Comparison of ENCODE assay signal across 8 cellular contexts in genomic region chr11:3037041-3037944, GRCh38. TPM values are rescaled to one million over a fixed set of nuclear protein-coding genes. Genes with fewer than 3 reads are reported as not detected.
DNase-seq lines count a peak whose midpoint lies in the region; ATAC-seq and TF ChIP-seq lines count a peak whose summit lies in the region.

No MANE protein-coding gene starts in this region.

- peak; percentile 72 to 91 (median 81) for TF ChIP-seq CTCF in heart left ventricle (IDR thresholded peaks at IDR 0.05)

- no peaks in the 10 kb centered on the region for H3K27me3 ChIP-seq in heart left ventricle

- no peak for TF ChIP-seq POLR2A in heart left ventricle (IDR thresholded peaks at IDR 0.05)

- no peak overlapping the region for H3K4me3 ChIP-seq in Jurkat, Clone E6-1 (ENCODE audit: low read length)
- H3K4me3 ChIP-seq in heart left ventricle = no peak overlapping the region

- ATAC-seq in heart left ventricle = peak; percentile 59 to 79 (median 76)
- ATAC-seq in GM19463 (IDR thresholded peaks at IDR 0.05; ENCODE audit: unreplicated experiment) = no peak
- no peak for ATAC-seq in GM21529 (IDR thresholded peaks at IDR 0.05; ENCODE audit: unreplicated experiment)

- H3K36me3 ChIP-seq in heart left ventricle = peaks cover 0 to 98% (median 88%) of the 10 kb centered on the region in 9 donors

- H3K4me1 ChIP-seq in heart left ventricle = peaks cover 0 to 32% (median 9%) of the 10 kb centered on the region in 12 donors

- intact Hi-C loops in heart left ventricle (cut with DNase I) (loop anchor here in 9 of 10 donors (1.0 to 10.0 kb wide), 6 partner anchors 54 to 368 kb away; partner anchors contain the start of gene MRGPRG (in 6 of the 9)), posterior vena cava (cut with DNase I) (loop anchor here in 1 of 2 donors (1.0 kb wide), 1 partner anchor 54 kb away; no protein-coding TSS in a partner anchor)

- 57 to 63% (median 61%) methylated on average over 21 to 24 of the region's 24 CpGs for WGBS in heart left ventricle, 4 donors

- no peaks in the 10 kb centered on the region for H3K9me3 ChIP-seq in heart left ventricle

- peak; percentile 78 for DNase-seq in D341Med (ENCODE audit: low spot score)
- peak; percentile 26 for DNase-seq in Jurkat, Clone E6-1 (ENCODE audit: low read depth, low spot score)
- DNase-seq in RPMI7951 (ENCODE audit: low read depth) = peak; percentile 57
- peak; percentile 79 to 90 (median 81) for DNase-seq in heart left ventricle
- DNase-seq in posterior vena cava (ENCODE audit: low spot score) = peak; percentile 95

- H3K27ac ChIP-seq in angular gyrus (ENCODE audit: low read depth, low read length) = peak overlapping the region; percentile 57
- peak overlapping the region in 4 of 12 donors; percentile 18 to 58 (median 43) for H3K27ac ChIP-seq in heart left ventricle

RNA-seq across cellular contexts. Expression of gene CARS1, which starts 19.9 kb away (rescaled TPM):
- 65.6 TPM for polyA plus RNA-seq in Jurkat, Clone E6-1 (2012; ENCODE audit: insufficient read depth, insufficient read length)
- total RNA-seq in RPMI7951 (2014; rRNA removed; shearing (Covaris generic)) = 44.3 and 50.8 TPM in 2 replicates
- total RNA-seq in heart left ventricle (10 to 100 TPM; 10.2 to 29.3 (median 18.5) TPM), posterior vena cava (10 to 100 TPM; 44.2 to 60.6 TPM)
- 10 to 100 TPM in 1 of 2 donors, 1 to 10 TPM in 1; 9.3 to 30.5 TPM for polyA plus RNA-seq in heart left ventricle

RNA-seq across cellular contexts. Expression of gene NAP1L4, which starts 45.2 kb away (rescaled TPM):
- polyA plus RNA-seq in Jurkat, Clone E6-1 (2012; ENCODE audit: insufficient read depth, insufficient read length) = 185 TPM
- total RNA-seq in RPMI7951 (2014; rRNA removed; shearing (Covaris generic)) = 81.1 and 90.2 TPM in 2 replicates
- total RNA-seq in heart left ventricle (100 to 1,000 TPM; 125 to 216 (median 178) TPM), posterior vena cava (100 to 1,000 TPM in 1 of 2 donors, 10 to 100 TPM in 1; 89.0 to 118 TPM)
- polyA plus RNA-seq in heart left ventricle = 100 to 1,000 TPM; 119 to 143 TPM

Comparison
In these comparisons a context has a peak if more than half of its experiments do, and no peak if none do; other contexts are left out.
1. DNase-seq: peak in every context shown above with its lines; median percentile 95 in posterior vena cava; 81 in heart left ventricle; 78 in D341Med; 57 in RPMI7951; 26 in Jurkat, Clone E6-1.
2. ATAC-seq: peak in heart left ventricle (4 of 4); none in GM19463 (single experiment) and GM21529 (single experiment).